Comparison of ENCODE assay signal across 9 cellular contexts in the genomic region with DNA sequence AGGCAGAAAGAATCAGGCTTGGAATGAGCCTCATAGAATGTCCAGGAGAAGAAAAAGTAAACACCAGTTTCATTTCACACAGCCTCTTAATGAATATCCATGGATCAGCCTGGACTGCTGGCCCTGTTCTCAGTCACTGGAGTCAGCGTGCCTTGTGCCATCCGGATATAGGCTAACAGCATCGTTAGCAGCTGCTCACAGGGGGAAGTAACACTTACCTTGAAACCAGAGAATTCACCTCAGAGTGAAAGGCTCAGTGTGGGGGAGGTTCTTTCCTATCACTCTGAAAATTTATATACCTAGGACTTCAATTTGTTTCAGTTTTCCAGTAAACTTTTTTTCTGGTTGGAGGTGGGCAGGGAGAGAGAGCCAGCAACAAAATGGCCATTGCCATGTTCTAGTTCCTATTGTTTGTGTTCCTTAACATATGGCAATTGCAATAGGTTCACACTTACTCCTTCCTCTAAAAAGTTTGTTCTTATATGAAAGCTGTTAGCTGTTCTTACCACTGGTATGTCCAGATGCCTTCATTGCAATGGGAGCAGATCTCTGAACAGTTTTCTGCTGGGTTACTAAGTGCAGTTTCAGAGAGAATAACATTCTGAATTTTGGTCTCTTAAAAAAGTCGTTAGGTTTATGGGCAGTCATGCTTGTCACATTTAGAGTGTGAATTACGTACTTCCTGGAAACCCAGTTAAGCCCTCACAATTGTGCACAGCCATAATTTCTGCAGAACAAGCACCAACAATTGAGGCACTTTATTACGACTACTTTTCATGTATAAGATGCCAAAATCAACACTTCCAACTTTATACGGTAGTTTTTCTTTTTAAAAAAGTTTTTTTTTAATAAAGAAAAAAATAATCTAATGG.
DNase-seq lines count a peak whose midpoint lies in the region; ATAC-seq and TF ChIP-seq lines count a peak whose summit lies in the region.
"Had no signal": no experiment of that assay in that cellular context is flagged by ENCODE, and none has a peak within 500 bp of the region (broad histone marks: within the 10 kb centered on the region; RNA-seq: fewer than 3 reads in every experiment).

No MANE protein-coding gene starts in this region.

- H3K27me3 ChIP-seq in OCI-LY1 (ENCODE audit: insufficient read depth, low read length): no peaks in the 10 kb centered on the region

- DNase-seq in activated CD8-positive, alpha-beta memory T cell treated with anti-CD3 and anti-CD28 coated beads, Interleukin-2, amount 10 ng/mL, durations not matched to agents 7 days and 5 days: peak; percentile 42
- DNase-seq in activated CD8-positive, alpha-beta memory T cell treated with anti-CD3 and anti-CD28 coated beads, Interleukin-2, amount 50 U/mL, for 4 hours: no peak
- DNase-seq in superior temporal gyrus (ENCODE audit: extremely low spot score): peak; percentile 41
- no peak for DNase-seq in NCI-H1694 (lab: John Stamatoyannopoulos, UW)
- DNase-seq in stimulated activated CD4-positive, alpha-beta T cell treated with anti-CD3 and anti-CD28 coated beads, Interleukin-1b, Interleukin-23, amount 100 ng/mL, for 48 hours: no peak
- DNase-seq in activated effector memory CD4-positive, alpha-beta T cell treated with anti-CD3 and anti-CD28 coated beads, Interleukin-2, amount 50 U/mL, for 16 hours: no peak

- ATAC-seq in activated CD8-positive, alpha-beta memory T cell treated with anti-CD3 and anti-CD28 coated beads, Interleukin-2, amount 10 ng/mL, durations not matched to agents 7 days and 5 days: peak; percentile 76
- ATAC-seq in HG03064 (IDR thresholded peaks at IDR 0.05; ENCODE audit: low read depth, unreplicated experiment): peak; percentile 95

- no peaks in the 10 kb centered on the region for H3F3A ChIP-seq in OCI-LY1 (ENCODE audit: insufficient read depth, low read length)

- H3K4me3 ChIP-seq in OCI-LY1 (ENCODE audit: low read depth, low read length, poor library complexity, severe bottlenecking): peak overlapping the region; percentile 18

- peaks cover 11% of the 10 kb centered on the region for H3K4me1 Mint-ChIP-seq in activated CD8-positive, alpha-beta memory T cell treated with anti-CD3 and anti-CD28 coated beads, Interleukin-2, amount 10 ng/mL, durations not matched to agents 7 days and 5 days

- H3K4me2 ChIP-seq in OCI-LY1 (ENCODE audit: low read length): peak overlapping the region; percentile 64

- CTCF ChIA-PET in activated CD8-positive, alpha-beta memory T cell treated with anti-CD3 and anti-CD28 coated beads, Interleukin-2, amount 10 ng/mL, durations not matched to agents 7 days and 5 days (lab: Charles Lee): interaction anchor here (0.6 kb wide), 1 partner anchor 110 kb away, joined by 3 read pairs; no protein-coding TSS in a partner anchor

- no peak overlapping the region for H3K4me3 Mint-ChIP-seq in activated CD8-positive, alpha-beta memory T cell treated with anti-CD3 and anti-CD28 coated beads, Interleukin-2, amount 10 ng/mL, durations not matched to agents 7 days and 5 days
- H3K4me3 Mint-ChIP-seq: dendritic cell treated with granulocyte-macrophage colony-stimulating factor and Interleukin-4, amounts not matched to agents 40 ng/mL and 50 ng/mL, for 4 days had no signal

- TF ChIP-seq CTCF in OCI-LY1 (IDR thresholded peaks at IDR 0.05; ENCODE audit: low read length): no peak

- H3K27me3 Mint-ChIP-seq in activated CD8-positive, alpha-beta memory T cell treated with anti-CD3 and anti-CD28 coated beads, Interleukin-2, amount 10 ng/mL, durations not matched to agents 7 days and 5 days: peaks cover 15% of the 10 kb centered on the region
- H3K27me3 Mint-ChIP-seq: dendritic cell treated with granulocyte-macrophage colony-stimulating factor and Interleukin-4, amounts not matched to agents 40 ng/mL and 50 ng/mL, for 4 days had no signal

- no peaks in the 10 kb centered on the region for H3K9me2 ChIP-seq in OCI-LY1 (ENCODE audit: low read depth, low read length)

- H3K4me1 ChIP-seq in OCI-LY1 (ENCODE audit: insufficient read depth, low read length, severe bottlenecking): peaks cover 45% of the 10 kb centered on the region

- no peaks in the 10 kb centered on the region for H3K9me3 ChIP-seq in OCI-LY1 (ENCODE audit: low read length)

- H4K20me1 ChIP-seq in OCI-LY1 (ENCODE audit: insufficient read depth, low read length): no peaks in the 10 kb centered on the region

- H2AFZ ChIP-seq in OCI-LY1 (ENCODE audit: low read length): no peak overlapping the region

- H3K36me3 ChIP-seq in OCI-LY1 (ENCODE audit: insufficient read depth, low read length): no peaks in the 10 kb centered on the region

- no peaks in the 10 kb centered on the region for H3K79me2 ChIP-seq in OCI-LY1 (ENCODE audit: insufficient read depth, low read length)

- H3K9ac ChIP-seq in OCI-LY1 (ENCODE audit: low read length): peak overlapping the region; percentile 45

- no peaks in the 10 kb centered on the region for H3K9me3 Mint-ChIP-seq in activated CD8-positive, alpha-beta memory T cell treated with anti-CD3 and anti-CD28 coated beads, Interleukin-2, amount 10 ng/mL, durations not matched to agents 7 days and 5 days (ENCODE audit: low read depth)
- H3K9me3 Mint-ChIP-seq: dendritic cell treated with granulocyte-macrophage colony-stimulating factor and Interleukin-4, amounts not matched to agents 40 ng/mL and 50 ng/mL, for 4 days had no signal

- H3K27ac ChIP-seq in OCI-LY1 (ENCODE audit: low read depth, low read length, poor library complexity, severe bottlenecking): peak overlapping the region; percentile 93

- peak overlapping the region; percentile 74 for H3K27ac Mint-ChIP-seq in activated CD8-positive, alpha-beta memory T cell treated with anti-CD3 and anti-CD28 coated beads, Interleukin-2, amount 10 ng/mL, durations not matched to agents 7 days and 5 days
- H3K27ac Mint-ChIP-seq: dendritic cell treated with granulocyte-macrophage colony-stimulating factor and Interleukin-4, amounts not matched to agents 40 ng/mL and 50 ng/mL, for 4 days had no signal

- no peaks in the 10 kb centered on the region for H3K36me3 Mint-ChIP-seq in activated CD8-positive, alpha-beta memory T cell treated with anti-CD3 and anti-CD28 coated beads, Interleukin-2, amount 10 ng/mL, durations not matched to agents 7 days and 5 days

Comparison
In these comparisons a context has a peak if more than half of its experiments do, and no peak if none do; other contexts are left out.
1. DNase-seq: peak in activated CD8-positive, alpha-beta memory T cell treated with anti-CD3 and anti-CD28 coated beads, Interleukin-2, amount 10 ng/mL, durations not matched to agents 7 days and 5 days (single experiment) and superior temporal gyrus (single experiment); none in activated CD8-positive, alpha-beta memory T cell treated with anti-CD3 and anti-CD28 coated beads, Interleukin-2, amount 50 U/mL, for 4 hours (single experiment), NCI-H1694 (single experiment), stimulated activated CD4-positive, alpha-beta T cell treated with anti-CD3 and anti-CD28 coated beads, Interleukin-1b, Interleukin-23, amount 100 ng/mL, for 48 hours (single experiment) and activated effector memory CD4-positive, alpha-beta T cell treated with anti-CD3 and anti-CD28 coated beads, Interleukin-2, amount 50 U/mL, for 16 hours (single experiment).